Comparison of ENCODE assay signal across 12 cellular contexts in genomic region chr1:89906088-89906487, GRCh38.
A peak's percentile ranks its signal among the peaks of the same experiment; 100 is the strongest.
DNase-seq lines count a peak whose midpoint lies in the region; ATAC-seq, FAIRE-seq and TF ChIP-seq lines count a peak whose summit lies in the region.
"Had no signal": no experiment of that assay in that cellular context is flagged by ENCODE, and none has a peak within 500 bp of the region (broad histone marks: within the 10 kb centered on the region; RNA-seq: fewer than 3 reads in every experiment).

No MANE protein-coding gene starts in this region.

- H3K4me1 Mint-ChIP-seq in CD14-positive monocyte: peaks cover 74% of the 10 kb centered on the region
- peaks cover 66% of the 10 kb centered on the region for H3K4me1 Mint-ChIP-seq in neural progenitor cell

- peaks cover 21 to 34% of the 10 kb centered on the region in 2 donors for H3K36me3 Mint-ChIP-seq in CD14-positive monocyte
- H3K36me3 Mint-ChIP-seq in neural progenitor cell: peaks cover 6% of the 10 kb centered on the region

- H3K9ac ChIP-seq in HUES64 (ENCODE audit: low read depth, low read length) (peak overlapping the region; percentile 52; the same call in 1 of the 2 replicates), neural progenitor cell (no peak overlapping the region)

- H3K79me2 ChIP-seq in neural progenitor cell (ENCODE audit: low read depth): peaks cover 66% of the 10 kb centered on the region

- TF ChIP-seq CTCF in CD14-positive monocyte (IDR thresholded peaks at IDR 0.05) (no peak), body of pancreas (IDR thresholded peaks at IDR 0.05) (no peak), neural progenitor cell (IDR thresholded peaks at IDR 0.05) (no peak), ovary (IDR thresholded peaks at IDR 0.05) (no peak)

- H3K27ac ChIP-seq in HUES64 (ENCODE audit: low read depth, low read length) (peak overlapping the region; percentile 85), body of pancreas (peak overlapping the region; percentile 1 to 67 (median 38)), neural progenitor cell (peak overlapping the region; percentile 6), ovary (no peak overlapping the region)
- H3K27ac ChIP-seq: skin epidermis had no signal

- H3K4me3 Mint-ChIP-seq in CD14-positive monocyte (no peak overlapping the region), neural progenitor cell (no peak overlapping the region)

- H3K4me2 ChIP-seq in neural progenitor cell: peak overlapping the region; percentile 33

- H3K27me3 ChIP-seq in HUES64 (ENCODE audit: insufficient read depth, low read length) (no peaks in the 10 kb centered on the region), body of pancreas (no peaks in the 10 kb centered on the region), neural progenitor cell (no peaks in the 10 kb centered on the region), ovary (no peaks in the 10 kb centered on the region)

- TF ChIP-seq POLR2A in body of pancreas (IDR thresholded peaks at IDR 0.05) (no peak), ovary (IDR thresholded peaks at IDR 0.05) (no peak)

- TF ChIP-seq EP300 in ovary (IDR thresholded peaks at IDR 0.05): no peak

- ATAC-seq in body of pancreas: no peak

- H3K9me3 ChIP-seq in HUES64 (ENCODE audit: insufficient read depth, low read depth, low read length): no peaks in the 10 kb centered on the region
- no peaks in the 10 kb centered on the region for H3K9me3 ChIP-seq in body of pancreas
- H3K9me3 ChIP-seq in neural progenitor cell (ENCODE audit: low read depth): no peaks in the 10 kb centered on the region
- H3K9me3 ChIP-seq in ovary: no peaks in the 10 kb centered on the region

- H3K27ac Mint-ChIP-seq in CD14-positive monocyte (peak overlapping the region; percentile 65 to 98 (median 95)), neural progenitor cell (peak overlapping the region; percentile 86)

- no peak for FAIRE-seq in frontal cortex (lab: Jason Lieb, UNC)

- peaks cover 54% of the 10 kb centered on the region for H4K20me1 ChIP-seq in neural progenitor cell (ENCODE audit: low read depth)

- H3F3A ChIP-seq in neural progenitor cell (ENCODE audit: low read depth): peaks cover 28% of the 10 kb centered on the region

- H3K27me3 Mint-ChIP-seq in CD14-positive monocyte (ENCODE audit: low read depth in 3 of 3) (no peaks in the 10 kb centered on the region), neural progenitor cell (ENCODE audit: insufficient read depth, low read depth) (peaks cover 6% of the 10 kb centered on the region)

- H3K4me3 ChIP-seq in HUES64 (ENCODE audit: low read length) (no peak overlapping the region), body of pancreas (no peak overlapping the region), neural progenitor cell (no peak overlapping the region), ovary (no peak overlapping the region)
- H3K4me3 ChIP-seq: skin epidermis had no signal

- no peaks in the 10 kb centered on the region for H3K9me3 Mint-ChIP-seq in CD14-positive monocyte
- H3K9me3 Mint-ChIP-seq in neural progenitor cell: no peaks in the 10 kb centered on the region

- H2AFZ ChIP-seq in neural progenitor cell (replicated peaks): no peak overlapping the region

- DNase-seq in CD14-positive monocyte (ENCODE audit: low spot score) (no peak), body of pancreas (no peak), neural progenitor cell (ENCODE audit: low spot score) (no peak), frontal cortex (ENCODE audit: low spot score in 2 of 2) (no peak), OCI-M1 (lab: John Stamatoyannopoulos, UW) (no peak), activated gamma-delta T cell treated with Interleukin-2 at 50 U/mL for 16 hours (no peak), ovary (no peak)
- DNase-seq: effector CD8-positive, alpha-beta T cell; NCI-H1048; NCI-H82 had no signal

- intact Hi-C loops in CD14-positive monocyte (cut with micrococcal nuclease) (loop anchor here in 1 of 2 donors (5.0 kb wide), 1 partner anchor 36 kb away; no protein-coding TSS in a partner anchor), body of pancreas (cut with DNase I) (no loop called here), ovary (cut with DNase I) (no loop called here)

- WGBS in HUES64: 86% methylated on average over 5 of the region's 5 CpGs
- 82 to 85% methylated on average over 5 of the region's 5 CpGs for WGBS in body of pancreas, 2 donors
- WGBS in ovary, 3 donors: 93 to 98% (median 94%) methylated on average over 5 of the region's 5 CpGs

- H3K4me1 ChIP-seq in HUES64 (ENCODE audit: insufficient read depth, low read length) (peaks cover 66% of the 10 kb centered on the region), body of pancreas (peaks cover 19% of the 10 kb centered on the region), neural progenitor cell (peaks cover 37% of the 10 kb centered on the region), ovary (ENCODE audit: insufficient read depth) (peaks cover 6% of the 10 kb centered on the region)

- H3K36me3 ChIP-seq in HUES64 (ENCODE audit: insufficient read depth, low read length) (no peaks in the 10 kb centered on the region), body of pancreas (replicated peaks in 1 of 2; ENCODE audit: insufficient read depth in 1 of 2, low read depth in 2 of 2) (no peaks in the 10 kb centered on the region), neural progenitor cell (no peaks in the 10 kb centered on the region), ovary (no peaks in the 10 kb centered on the region)

Comparison
In these comparisons a context has a peak if more than half of its experiments do, and no peak if none do; other contexts are left out.
1. H3K27ac ChIP-seq: peak in HUES64 (single experiment), body of pancreas (4 of 4) and neural progenitor cell (single experiment); none in ovary (0 of 2).